1 cellular context compared by ENCODE assay signal in the genomic region with DNA sequence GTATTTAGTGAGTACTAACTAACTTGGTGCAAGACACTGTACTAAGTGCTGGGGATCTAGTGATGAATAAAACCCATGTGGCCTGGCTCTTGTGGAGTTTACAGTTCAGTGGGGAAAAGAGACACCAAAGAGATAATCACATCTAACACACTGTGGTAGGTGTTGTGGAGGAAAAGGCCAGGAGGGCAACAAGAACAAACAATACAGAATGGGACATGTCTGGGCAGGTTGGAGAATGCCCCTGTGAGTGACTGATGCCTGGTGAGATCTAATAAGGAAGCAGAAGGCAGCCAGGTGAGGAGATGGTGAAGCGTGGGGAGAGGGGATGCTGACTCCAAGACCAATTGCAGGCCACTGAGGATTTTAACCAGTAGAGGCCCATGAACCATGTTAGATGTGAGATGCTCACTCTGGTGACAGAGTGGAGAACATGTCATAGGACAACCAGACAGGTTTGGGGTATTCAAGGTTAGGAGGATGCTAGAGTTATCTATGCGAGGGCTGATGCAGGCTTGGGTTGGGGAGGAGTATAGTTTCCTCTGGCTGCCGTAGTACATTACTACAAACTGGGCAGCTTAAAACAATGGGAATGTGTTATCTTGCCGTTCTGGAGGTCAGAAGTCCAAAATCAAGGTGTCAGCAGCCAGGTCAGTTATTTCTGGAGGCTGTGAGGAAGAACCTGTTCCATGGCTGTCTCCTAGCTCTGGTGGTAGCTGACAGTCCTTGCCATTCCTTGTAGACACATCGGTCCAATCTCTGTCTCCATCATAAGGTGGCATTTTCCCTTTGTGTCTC.
TF ChIP-seq lines count a peak whose summit lies in the region.

No MANE protein-coding gene starts in this region.

TF ChIP-seq in HepG2, 621 proteins besides CTCF, POLR2A, EP300 and RAD21 (continued from another document):
- TF ChIP-seq, protein P1, sequence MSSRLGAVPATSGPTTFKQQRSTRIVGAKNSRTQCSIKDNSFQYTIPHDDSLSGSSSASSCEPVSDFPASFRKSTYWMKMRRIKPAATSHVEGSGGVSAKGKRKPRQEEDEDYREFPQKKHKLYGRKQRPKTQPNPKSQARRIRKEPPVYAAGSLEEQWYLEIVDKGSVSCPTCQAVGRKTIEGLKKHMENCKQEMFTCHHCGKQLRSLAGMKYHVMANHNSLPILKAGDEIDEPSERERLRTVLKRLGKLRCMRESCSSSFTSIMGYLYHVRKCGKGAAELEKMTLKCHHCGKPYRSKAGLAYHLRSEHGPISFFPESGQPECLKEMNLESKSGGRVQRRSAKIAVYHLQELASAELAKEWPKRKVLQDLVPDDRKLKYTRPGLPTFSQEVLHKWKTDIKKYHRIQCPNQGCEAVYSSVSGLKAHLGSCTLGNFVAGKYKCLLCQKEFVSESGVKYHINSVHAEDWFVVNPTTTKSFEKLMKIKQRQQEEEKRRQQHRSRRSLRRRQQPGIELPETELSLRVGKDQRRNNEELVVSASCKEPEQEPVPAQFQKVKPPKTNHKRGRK (CRISPR knock-in tag; IDR thresholded peaks at IDR 0.05) = no peak
- TF ChIP-seq TBX2 (CRISPR knock-in tag; IDR thresholded peaks at IDR 0.05; ENCODE audit: borderline replicate concordance) (0 out of 2 replicates have a peak, but pooled peaks have one; percentile 13), ZNF556 (CRISPR knock-in tag; IDR thresholded peaks at IDR 0.05; ENCODE audit: borderline replicate concordance) (no peak), SAP130 (CRISPR knock-in tag; IDR thresholded peaks at IDR 0.05; ENCODE audit: low read depth) (peak; percentile 20; the same call in 1 of the 2 replicates), PPARG (CRISPR knock-in tag; conservative IDR thresholded peaks at IDR 0.05) (no peak), ZMAT3 (CRISPR knock-in tag; conservative IDR thresholded peaks at IDR 0.05) (no peak), NCOA1 (CRISPR knock-in tag; IDR thresholded peaks at IDR 0.05) (no peak), TBL1XR1 (IDR thresholded peaks at IDR 0.05; ENCODE audit: borderline replicate concordance, low read length, partially characterized antibody) (no peak), ZNF260 (CRISPR knock-in tag; IDR thresholded peaks at IDR 0.05; ENCODE audit: borderline replicate concordance, low read depth) (no peak), ZNF253 (CRISPR knock-in tag; IDR thresholded peaks at IDR 0.05; ENCODE audit: borderline replicate concordance) (no peak), SOX6 (IDR thresholded peaks at IDR 0.05) (no peak), SOX6 (CRISPR knock-in tag; IDR thresholded peaks at IDR 0.05) (peak; percentile 60), ZSCAN30 (CRISPR knock-in tag; IDR thresholded peaks at IDR 0.05) (no peak), ZNF33B (CRISPR knock-in tag; IDR thresholded peaks at IDR 0.05) (no peak), NR2F6 (IDR thresholded peaks at IDR 0.05) (peak; percentile 56), NR2F6 (CRISPR knock-in tag; IDR thresholded peaks at IDR 0.05) (peak; percentile 55), PTBP1 (IDR thresholded peaks at IDR 0.05; ENCODE audit: low read depth, low read length, poor library complexity, severe bottlenecking) (no peak), NR2F1 (CRISPR knock-in tag; IDR thresholded peaks at IDR 0.05) (0 out of 4 replicates have a peak, but pooled peaks of 1 of the 2 experiments have one; percentile 25), HNF4A (CRISPR knock-in tag; IDR thresholded peaks at IDR 0.05) (0 out of 2 replicates have a peak, but pooled peaks have one; percentile 24), TP53 (CRISPR knock-in tag; conservative IDR thresholded peaks at IDR 0.05) (peak; percentile 99), FOXJ3 (CRISPR knock-in tag; IDR thresholded peaks at IDR 0.05; ENCODE audit: borderline replicate concordance) (no peak), ZNF207 (IDR thresholded peaks at IDR 0.05; ENCODE audit: borderline replicate concordance) (no peak), ZNF792 (CRISPR knock-in tag; IDR thresholded peaks at IDR 0.05) (0 out of 2 replicates have a peak, but pooled peaks have one; percentile 30), ZNF124 (CRISPR knock-in tag; IDR thresholded peaks at IDR 0.05) (no peak), KDM1A (CRISPR knock-in tag; IDR thresholded peaks at IDR 0.05) (0 out of 2 replicates have a peak, but pooled peaks have one; percentile 15), SMARCC2 (IDR thresholded peaks at IDR 0.05) (no peak), FOXA1 (IDR thresholded peaks at IDR 0.05) (no peak), FOXA1 (CRISPR knock-in tag; IDR thresholded peaks at IDR 0.05) (0 out of 2 replicates have a peak, but pooled peaks have one; percentile 26), HNF4G (IDR thresholded peaks at IDR 0.05; ENCODE audit: borderline replicate concordance, low read depth, low read length) (0 out of 2 replicates have a peak, but pooled peaks have one; percentile 3), HNF4G (CRISPR knock-in tag; IDR thresholded peaks at IDR 0.05; ENCODE audit: borderline replicate concordance, low read depth) (no peak)
- TF ChIP-seq, protein P2, sequence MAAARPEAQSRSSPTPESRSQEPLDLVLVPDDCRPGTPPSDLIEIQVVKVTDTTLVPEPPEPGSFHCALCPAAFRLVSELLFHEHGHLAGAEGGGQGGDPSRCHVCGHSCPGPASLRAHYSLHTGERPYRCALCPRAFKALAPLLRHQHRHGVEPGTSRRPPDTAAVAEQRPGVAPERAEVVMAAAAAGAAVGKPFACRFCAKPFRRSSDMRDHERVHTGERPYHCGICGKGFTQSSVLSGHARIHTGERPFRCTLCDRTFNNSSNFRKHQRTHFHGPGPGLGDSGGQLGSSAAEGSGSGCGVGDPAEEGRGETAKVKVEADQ (CRISPR knock-in tag; IDR thresholded peaks at IDR 0.05; ENCODE audit: borderline replicate concordance) = no peak
- TF ChIP-seq, protein P3, sequence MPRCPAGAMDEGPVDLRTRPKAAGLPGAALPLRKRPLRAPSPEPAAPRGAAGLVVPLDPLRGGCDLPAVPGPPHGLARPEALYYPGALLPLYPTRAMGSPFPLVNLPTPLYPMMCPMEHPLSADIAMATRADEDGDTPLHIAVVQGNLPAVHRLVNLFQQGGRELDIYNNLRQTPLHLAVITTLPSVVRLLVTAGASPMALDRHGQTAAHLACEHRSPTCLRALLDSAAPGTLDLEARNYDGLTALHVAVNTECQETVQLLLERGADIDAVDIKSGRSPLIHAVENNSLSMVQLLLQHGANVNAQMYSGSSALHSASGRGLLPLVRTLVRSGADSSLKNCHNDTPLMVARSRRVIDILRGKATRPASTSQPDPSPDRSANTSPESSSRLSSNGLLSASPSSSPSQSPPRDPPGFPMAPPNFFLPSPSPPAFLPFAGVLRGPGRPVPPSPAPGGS (CRISPR knock-in tag; IDR thresholded peaks at IDR 0.05) = no peak
- TF ChIP-seq, protein P4, sequence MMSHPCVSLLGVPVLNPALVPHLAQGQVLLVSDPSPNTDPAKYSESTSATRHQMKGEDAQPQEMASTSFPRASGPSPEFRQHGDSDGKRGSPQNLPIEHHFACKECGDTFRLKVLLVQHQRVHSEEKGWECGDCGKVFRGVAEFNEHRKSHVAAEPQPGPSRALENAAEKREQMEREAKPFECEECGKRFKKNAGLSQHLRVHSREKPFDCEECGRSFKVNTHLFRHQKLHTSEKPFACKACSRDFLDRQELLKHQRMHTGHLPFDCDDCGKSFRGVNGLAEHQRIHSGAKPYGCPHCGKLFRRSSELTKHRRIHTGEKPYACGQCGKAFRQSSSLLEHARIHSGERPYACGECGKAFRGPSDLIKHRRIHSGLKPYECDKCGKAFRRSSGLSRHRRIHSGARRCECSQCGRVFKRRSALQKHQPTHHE (CRISPR knock-in tag; IDR thresholded peaks at IDR 0.05; ENCODE audit: borderline replicate concordance) = no peak
- TF ChIP-seq, protein P5, sequence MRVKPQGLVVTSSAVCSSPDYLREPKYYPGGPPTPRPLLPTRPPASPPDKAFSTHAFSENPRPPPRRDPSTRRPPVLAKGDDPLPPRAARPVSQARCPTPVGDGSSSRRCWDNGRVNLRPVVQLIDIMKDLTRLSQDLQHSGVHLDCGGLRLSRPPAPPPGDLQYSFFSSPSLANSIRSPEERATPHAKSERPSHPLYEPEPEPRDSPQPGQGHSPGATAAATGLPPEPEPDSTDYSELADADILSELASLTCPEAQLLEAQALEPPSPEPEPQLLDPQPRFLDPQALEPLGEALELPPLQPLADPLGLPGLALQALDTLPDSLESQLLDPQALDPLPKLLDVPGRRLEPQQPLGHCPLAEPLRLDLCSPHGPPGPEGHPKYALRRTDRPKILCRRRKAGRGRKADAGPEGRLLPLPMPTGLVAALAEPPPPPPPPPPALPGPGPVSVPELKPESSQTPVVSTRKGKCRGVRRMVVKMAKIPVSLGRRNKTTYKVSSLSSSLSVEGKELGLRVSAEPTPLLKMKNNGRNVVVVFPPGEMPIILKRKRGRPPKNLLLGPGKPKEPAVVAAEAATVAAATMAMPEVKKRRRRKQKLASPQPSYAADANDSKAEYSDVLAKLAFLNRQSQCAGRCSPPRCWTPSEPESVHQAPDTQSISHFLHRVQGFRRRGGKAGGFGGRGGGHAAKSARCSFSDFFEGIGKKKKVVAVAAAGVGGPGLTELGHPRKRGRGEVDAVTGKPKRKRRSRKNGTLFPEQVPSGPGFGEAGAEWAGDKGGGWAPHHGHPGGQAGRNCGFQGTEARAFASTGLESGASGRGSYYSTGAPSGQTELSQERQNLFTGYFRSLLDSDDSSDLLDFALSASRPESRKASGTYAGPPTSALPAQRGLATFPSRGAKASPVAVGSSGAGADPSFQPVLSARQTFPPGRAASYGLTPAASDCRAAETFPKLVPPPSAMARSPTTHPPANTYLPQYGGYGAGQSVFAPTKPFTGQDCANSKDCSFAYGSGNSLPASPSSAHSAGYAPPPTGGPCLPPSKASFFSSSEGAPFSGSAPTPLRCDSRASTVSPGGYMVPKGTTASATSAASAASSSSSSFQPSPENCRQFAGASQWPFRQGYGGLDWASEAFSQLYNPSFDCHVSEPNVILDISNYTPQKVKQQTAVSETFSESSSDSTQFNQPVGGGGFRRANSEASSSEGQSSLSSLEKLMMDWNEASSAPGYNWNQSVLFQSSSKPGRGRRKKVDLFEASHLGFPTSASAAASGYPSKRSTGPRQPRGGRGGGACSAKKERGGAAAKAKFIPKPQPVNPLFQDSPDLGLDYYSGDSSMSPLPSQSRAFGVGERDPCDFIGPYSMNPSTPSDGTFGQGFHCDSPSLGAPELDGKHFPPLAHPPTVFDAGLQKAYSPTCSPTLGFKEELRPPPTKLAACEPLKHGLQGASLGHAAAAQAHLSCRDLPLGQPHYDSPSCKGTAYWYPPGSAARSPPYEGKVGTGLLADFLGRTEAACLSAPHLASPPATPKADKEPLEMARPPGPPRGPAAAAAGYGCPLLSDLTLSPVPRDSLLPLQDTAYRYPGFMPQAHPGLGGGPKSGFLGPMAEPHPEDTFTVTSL (CRISPR knock-in tag; IDR thresholded peaks at IDR 0.05; ENCODE audit: borderline replicate concordance) = no peak
- TF ChIP-seq, protein P6, sequence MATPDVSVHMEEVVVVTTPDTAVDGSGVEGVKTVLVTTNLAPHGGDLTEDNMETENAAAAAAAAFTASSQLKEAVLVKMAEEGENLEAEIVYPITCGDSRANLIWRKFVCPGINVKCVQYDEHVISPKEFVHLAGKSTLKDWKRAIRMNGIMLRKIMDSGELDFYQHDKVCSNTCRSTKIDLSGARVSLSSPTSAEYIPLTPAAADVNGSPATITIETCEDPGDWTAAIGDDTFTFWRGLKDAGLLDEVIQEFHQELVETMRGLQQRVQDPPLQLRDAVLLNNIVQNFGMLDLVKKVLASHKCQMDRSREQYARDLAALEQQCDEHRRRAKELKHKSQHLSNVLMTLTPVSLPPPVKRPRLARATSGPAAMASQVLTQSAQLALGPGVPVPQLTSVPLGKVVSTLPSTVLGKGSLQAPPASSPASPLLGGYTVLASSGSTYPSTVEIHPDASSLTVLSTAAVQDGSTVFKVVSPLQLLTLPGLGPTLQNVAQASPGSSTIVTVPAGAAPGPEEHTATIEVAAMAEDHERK (CRISPR knock-in tag; IDR thresholded peaks at IDR 0.05; ENCODE audit: low read depth) = no peak
- TF ChIP-seq, protein P7, sequence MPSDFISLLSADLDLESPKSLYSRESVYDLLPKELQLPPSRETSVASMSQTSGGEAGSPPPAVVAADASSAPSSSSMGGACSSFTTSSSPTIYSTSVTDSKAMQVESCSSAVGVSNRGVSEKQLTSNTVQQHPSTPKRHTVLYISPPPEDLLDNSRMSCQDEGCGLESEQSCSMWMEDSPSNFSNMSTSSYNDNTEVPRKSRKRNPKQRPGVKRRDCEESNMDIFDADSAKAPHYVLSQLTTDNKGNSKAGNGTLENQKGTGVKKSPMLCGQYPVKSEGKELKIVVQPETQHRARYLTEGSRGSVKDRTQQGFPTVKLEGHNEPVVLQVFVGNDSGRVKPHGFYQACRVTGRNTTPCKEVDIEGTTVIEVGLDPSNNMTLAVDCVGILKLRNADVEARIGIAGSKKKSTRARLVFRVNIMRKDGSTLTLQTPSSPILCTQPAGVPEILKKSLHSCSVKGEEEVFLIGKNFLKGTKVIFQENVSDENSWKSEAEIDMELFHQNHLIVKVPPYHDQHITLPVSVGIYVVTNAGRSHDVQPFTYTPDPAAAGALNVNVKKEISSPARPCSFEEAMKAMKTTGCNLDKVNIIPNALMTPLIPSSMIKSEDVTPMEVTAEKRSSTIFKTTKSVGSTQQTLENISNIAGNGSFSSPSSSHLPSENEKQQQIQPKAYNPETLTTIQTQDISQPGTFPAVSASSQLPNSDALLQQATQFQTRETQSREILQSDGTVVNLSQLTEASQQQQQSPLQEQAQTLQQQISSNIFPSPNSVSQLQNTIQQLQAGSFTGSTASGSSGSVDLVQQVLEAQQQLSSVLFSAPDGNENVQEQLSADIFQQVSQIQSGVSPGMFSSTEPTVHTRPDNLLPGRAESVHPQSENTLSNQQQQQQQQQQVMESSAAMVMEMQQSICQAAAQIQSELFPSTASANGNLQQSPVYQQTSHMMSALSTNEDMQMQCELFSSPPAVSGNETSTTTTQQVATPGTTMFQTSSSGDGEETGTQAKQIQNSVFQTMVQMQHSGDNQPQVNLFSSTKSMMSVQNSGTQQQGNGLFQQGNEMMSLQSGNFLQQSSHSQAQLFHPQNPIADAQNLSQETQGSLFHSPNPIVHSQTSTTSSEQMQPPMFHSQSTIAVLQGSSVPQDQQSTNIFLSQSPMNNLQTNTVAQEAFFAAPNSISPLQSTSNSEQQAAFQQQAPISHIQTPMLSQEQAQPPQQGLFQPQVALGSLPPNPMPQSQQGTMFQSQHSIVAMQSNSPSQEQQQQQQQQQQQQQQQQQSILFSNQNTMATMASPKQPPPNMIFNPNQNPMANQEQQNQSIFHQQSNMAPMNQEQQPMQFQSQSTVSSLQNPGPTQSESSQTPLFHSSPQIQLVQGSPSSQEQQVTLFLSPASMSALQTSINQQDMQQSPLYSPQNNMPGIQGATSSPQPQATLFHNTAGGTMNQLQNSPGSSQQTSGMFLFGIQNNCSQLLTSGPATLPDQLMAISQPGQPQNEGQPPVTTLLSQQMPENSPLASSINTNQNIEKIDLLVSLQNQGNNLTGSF (CRISPR knock-in tag; IDR thresholded peaks at IDR 0.05) = no peak
- TF ChIP-seq, protein P8, sequence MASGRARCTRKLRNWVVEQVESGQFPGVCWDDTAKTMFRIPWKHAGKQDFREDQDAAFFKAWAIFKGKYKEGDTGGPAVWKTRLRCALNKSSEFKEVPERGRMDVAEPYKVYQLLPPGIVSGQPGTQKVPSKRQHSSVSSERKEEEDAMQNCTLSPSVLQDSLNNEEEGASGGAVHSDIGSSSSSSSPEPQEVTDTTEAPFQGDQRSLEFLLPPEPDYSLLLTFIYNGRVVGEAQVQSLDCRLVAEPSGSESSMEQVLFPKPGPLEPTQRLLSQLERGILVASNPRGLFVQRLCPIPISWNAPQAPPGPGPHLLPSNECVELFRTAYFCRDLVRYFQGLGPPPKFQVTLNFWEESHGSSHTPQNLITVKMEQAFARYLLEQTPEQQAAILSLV (CRISPR knock-in tag; IDR thresholded peaks at IDR 0.05; ENCODE audit: borderline replicate concordance) = no peak
